1 cellular context compared by ENCODE assay signal in genomic region chr4:52750213-52750612, GRCh38.
A peak's percentile ranks its signal among the peaks of the same experiment; 100 is the strongest.
TF ChIP-seq lines count a peak whose summit lies in the region.

No MANE protein-coding gene starts in this region.

TF ChIP-seq in HepG2, 621 proteins besides CTCF, POLR2A, EP300 and RAD21:
- TF ChIP-seq CEBPG (CRISPR knock-in tag; IDR thresholded peaks at IDR 0.05) (0 out of 2 replicates have a peak, but pooled peaks have one; percentile 24), CEBPB (IDR thresholded peaks at IDR 0.05; ENCODE audit: borderline replicate concordance, low read depth, low read length) (peak; percentile 83), FUBP1 (CRISPR knock-in tag; IDR thresholded peaks at IDR 0.05; ENCODE audit: borderline replicate concordance) (no peak), ARID2 (CRISPR knock-in tag; IDR thresholded peaks at IDR 0.05; ENCODE audit: borderline replicate concordance) (no peak), ZNF572 (CRISPR knock-in tag; IDR thresholded peaks at IDR 0.05) (0 out of 2 replicates have a peak, but pooled peaks have one; percentile 48)
